ENCODE assay signal across 21 cellular contexts in the genomic region with DNA sequence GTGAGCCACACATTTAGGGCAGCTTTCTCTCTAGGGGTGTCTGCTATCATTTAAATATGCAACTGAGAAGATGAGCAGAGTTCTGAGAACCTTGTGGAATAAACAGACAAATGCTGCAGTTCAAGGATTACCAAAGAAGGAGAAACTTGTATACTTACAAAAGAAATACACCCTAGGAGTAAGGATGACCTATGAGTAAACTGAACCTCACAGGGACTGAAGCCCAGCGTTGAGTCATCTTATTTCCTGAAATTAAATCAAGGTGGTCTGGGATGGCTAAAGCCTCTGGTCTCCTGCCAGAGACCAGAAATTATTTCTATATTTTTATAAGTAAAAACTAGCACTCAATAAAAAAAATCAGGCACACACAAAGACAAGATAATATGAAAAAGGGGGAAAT. TPM values are rescaled to one million over a fixed set of nuclear protein-coding genes. Genes with fewer than 3 reads are reported as not detected.
DNase-seq lines count a peak whose midpoint lies in the region; ATAC-seq and TF ChIP-seq lines count a peak whose summit lies in the region.
"Had no signal": no experiment of that assay in that cellular context is flagged by ENCODE, and none has a peak within 500 bp of the region (broad histone marks: within the 10 kb centered on the region; RNA-seq: fewer than 3 reads in every experiment).

No MANE protein-coding gene starts in this region.

- TF ChIP-seq CTCF in HFF-Myc (IDR thresholded peaks at IDR 0.05; ENCODE audit: low read depth, low read length, missing control alignments) (no peak), fibroblast of the aortic adventitia (IDR thresholded peaks at IDR 0.05; ENCODE audit: insufficient read depth, low read length) (no peak)

- DNase-seq in HFF-Myc (ENCODE audit: extremely low read depth, low read depth) (peak; percentile 84), amniotic epithelial cell (ENCODE audit: low read depth) (peak; percentile 87), fibroblast of the aortic adventitia (ENCODE audit: low read depth) (peak; percentile 83), NCI-H2029 treated with DMSO at 0.1 percent for 48 hours (lab: John Stamatoyannopoulos, UW) (no peak), kidney glomerular epithelial cell (lab: John Stamatoyannopoulos, UW) (no peak), midbrain (lab: John Stamatoyannopoulos, UW) (no peak)
- DNase-seq: activated effector memory CD4-positive, alpha-beta T cell treated with Interleukin-2 at 50 U/mL for 16 hours; CD8-positive, alpha-beta memory T cell; effector CD4-positive, alpha-beta T cell; GOT3; mammary epithelial cell; NCI-H2081; NCI-H748 treated with DMSO at 0.1 percent for 48 hours; stimulated activated CD4-positive, alpha-beta T cell treated with anti-CD3 and anti-CD28 coated beads, Interleukin-2, amount 100 ng/mL, for 24 hours; SW 1271 had no signal

- no peak for ATAC-seq in HG03521 (IDR thresholded peaks at IDR 0.05; ENCODE audit: unreplicated experiment)
- ATAC-seq: GM12878, WTC11 had no signal

- H3K4me3 ChIP-seq in HFF-Myc (replicated peaks; ENCODE audit: low read depth, low read length) (no peak overlapping the region), fibroblast of the aortic adventitia (ENCODE audit: low read depth, low read length) (no peak overlapping the region)
- H3K4me3 ChIP-seq: ascending aorta, GM12878 had no signal

RNA-seq across cellular contexts. Expression of a gene that starts 40.1 kb away (rescaled TPM):
- total RNA-seq in fibroblast of the aortic adventitia (ENCODE audit: low replicate concordance) = 0.25 TPM in 1 of 2 replicates, not detected in the other
- total RNA-seq: activated CD8-positive, alpha-beta memory T cell treated with anti-CD3 and anti-CD28 coated beads for 36 hours; ascending aorta; CD8-positive, alpha-beta memory T cell; Daoy; GM12878; mammary epithelial cell; WTC11 had no signal

Comparison
In these comparisons a context has a peak if more than half of its experiments do, and no peak if none do; other contexts are left out.
1. DNase-seq: peak in HFF-Myc (single experiment), amniotic epithelial cell (single experiment) and fibroblast of the aortic adventitia (single experiment); none in NCI-H2029 treated with DMSO at 0.1 percent for 48 hours (single experiment), kidney glomerular epithelial cell (single experiment) and midbrain (single experiment).